In genomic region chr6:28335564-28336283, GRCh38 we compare ENCODE assay signal across 1 cellular context.
TF ChIP-seq lines count a peak whose summit lies in the region.

Gene ZSCAN31 (minus strand): TSS chr6:28336148. CDS start chr6:28329683, 6,465 bp downstream.

TF ChIP-seq in GM23338, 12 proteins besides CTCF, POLR2A, EP300 and RAD21 (continued from another document):
- TF ChIP-seq ZNF462 (CRISPR knock-in tag; IDR thresholded peaks at IDR 0.05), result no peak
- TF ChIP-seq ZNF331 (CRISPR knock-in tag; IDR thresholded peaks at IDR 0.05; ENCODE audit: low read depth), result no peak
- no peak for TF ChIP-seq REST (IDR thresholded peaks at IDR 0.05; ENCODE audit: unreplicated experiment)
- TF ChIP-seq CREB1 (CRISPR knock-in tag; IDR thresholded peaks at IDR 0.05; ENCODE audit: low read depth), result peak; percentile 78
